In the genomic region with DNA sequence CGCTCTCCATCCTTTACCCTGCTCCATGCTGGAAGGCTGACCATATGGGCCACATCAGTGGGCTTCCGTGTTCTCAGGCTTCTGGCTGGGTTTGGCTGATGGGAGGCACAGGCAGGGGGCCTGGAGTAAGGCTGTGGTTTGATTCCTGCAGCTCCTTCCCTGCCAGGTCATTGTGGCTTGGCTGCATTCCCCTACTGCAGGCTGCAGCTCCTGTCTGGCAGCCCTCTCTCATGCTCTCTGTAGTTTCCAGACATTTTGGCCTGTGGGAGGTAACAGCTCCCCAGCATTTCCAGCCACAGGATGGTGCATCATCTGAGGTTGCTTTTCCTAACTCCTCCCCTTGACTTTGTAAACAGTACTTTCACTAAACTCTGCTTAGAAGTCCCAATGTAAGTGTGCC, we compare ENCODE assay signal across 12 cellular contexts.
DNase-seq lines count a peak whose midpoint lies in the region; ATAC-seq, FAIRE-seq and TF ChIP-seq lines count a peak whose summit lies in the region.
"Had no signal": no experiment of that assay in that cellular context is flagged by ENCODE, and none has a peak within 500 bp of the region (broad histone marks: within the 10 kb centered on the region; RNA-seq: fewer than 3 reads in every experiment).

No MANE protein-coding gene starts in this region.

- no peak overlapping the region for H3K27ac ChIP-seq in kidney (ENCODE audit: low read depth in 2 of 2, low read length in 2 of 2)
- H3K27ac ChIP-seq: neutrophil had no signal

- intact Hi-C loops in kidney (cut with DNase I), result no loop called here

- TF ChIP-seq CTCF in BJ (IDR thresholded peaks at IDR 0.05; ENCODE audit: insufficient read depth, low read depth, low read length), result no peak
- no peak for TF ChIP-seq CTCF in astrocyte of the spinal cord (IDR thresholded peaks at IDR 0.05; ENCODE audit: low read depth, low read length)
- no peak for TF ChIP-seq CTCF in kidney (IDR thresholded peaks at IDR 0.05; ENCODE audit: borderline replicate concordance, extremely low read depth, insufficient read depth)

- peak; percentile 10 for DNase-seq in BJ (ENCODE audit: low read depth)
- DNase-seq in HTR-8/SVneo (ENCODE audit: insufficient read length, low spot score), result peak; percentile 6
- peak; percentile 99 for DNase-seq in astrocyte of the spinal cord (ENCODE audit: low read depth, low spot score)
- DNase-seq in kidney glomerular epithelial cell (lab: John Stamatoyannopoulos, UW), result peak; percentile 39
- no peak for DNase-seq in kidney
- DNase-seq in activated naive CD4-positive, alpha-beta T cell treated with Interleukin-2 at 50 U/mL for 16 hours, result no peak
- DNase-seq: effector memory CD4-positive, alpha-beta T cell; NCI-H69; stimulated activated CD4-positive, alpha-beta T cell treated with anti-CD3 and anti-CD28 coated beads, Interleukin-2, amount 100 ng/mL, for 48 hours had no signal

- no peaks in the 10 kb centered on the region; the same call in 1 of the 2 replicates for H3K27me3 ChIP-seq in BJ (ENCODE audit: control insufficient read depth, insufficient read depth, low read length)
- H3K27me3 ChIP-seq: neutrophil had no signal

- ATAC-seq in GM21619 (IDR thresholded peaks at IDR 0.05; ENCODE audit: unreplicated experiment), result no peak
- no peak for ATAC-seq in GM21576 (IDR thresholded peaks at IDR 0.05; ENCODE audit: unreplicated experiment)

- no peak for FAIRE-seq in HTR-8/SVneo (lab: Jason Lieb, UNC)
- no peak for FAIRE-seq in kidney (lab: Jason Lieb, UNC)

- H3K4me1 ChIP-seq in kidney (ENCODE audit: control insufficient read depth in 1 of 2, insufficient read depth in 1 of 2, low read depth in 1 of 2, low read length in 2 of 2), result no peaks in the 10 kb centered on the region

- CTCF ChIA-PET in BJ (lab: Yijun Ruan, JAX), result interaction anchor here (0.8 kb wide), 1 partner anchor 12 kb away, joined by 3 read pairs; no protein-coding TSS in a partner anchor

- POLR2A ChIA-PET in BJ (lab: Charles Lee), result no interaction called here

- no peak overlapping the region for H3K9ac ChIP-seq in kidney (ENCODE audit: low read length in 2 of 2)

- in situ Hi-C loops in astrocyte of the spinal cord (cut with HindIII; ENCODE audit: low sequenced_read_pairs), result no loop called here

- no peak overlapping the region for H3K4me3 ChIP-seq in BJ (ENCODE audit: low read depth, low read length)
- H3K4me3 ChIP-seq in astrocyte of the spinal cord (ENCODE audit: low read depth, low read length), result no peak overlapping the region
- no peak overlapping the region for H3K4me3 ChIP-seq in kidney (ENCODE audit: low read length in 2 of 2)

- H3K36me3 ChIP-seq in BJ (ENCODE audit: control insufficient read depth, insufficient read depth, low read length) (no peaks in the 10 kb centered on the region), kidney (ENCODE audit: control insufficient read depth in 1 of 2, insufficient read depth in 2 of 2, low read length in 2 of 2) (no peaks in the 10 kb centered on the region)
- H3K36me3 ChIP-seq: neutrophil had no signal

- H3K9me3 ChIP-seq in kidney (ENCODE audit: control insufficient read depth in 1 of 2, low read length in 2 of 2), result no peaks in the 10 kb centered on the region
- H3K9me3 ChIP-seq: neutrophil had no signal

Comparison
In these comparisons a context has a peak if more than half of its experiments do, and no peak if none do; other contexts are left out.
1. DNase-seq: peak in BJ (single experiment), HTR-8/SVneo (single experiment), astrocyte of the spinal cord (single experiment) and kidney glomerular epithelial cell (single experiment); none in kidney (single experiment) and activated naive CD4-positive, alpha-beta T cell treated with Interleukin-2 at 50 U/mL for 16 hours (single experiment).